ENCODE assay signal across 1 cellular context in genomic region chr4:127655590-127655989, GRCh38.
TF ChIP-seq lines count a peak whose summit lies in the region.

No MANE protein-coding gene starts in this region.

TF ChIP-seq in K562, 482 proteins besides CTCF, POLR2A, EP300 and RAD21:
- 0 out of 2 replicates have a peak, but pooled peaks have one; percentile 34 for TF ChIP-seq POLR2G (IDR thresholded peaks at IDR 0.05; ENCODE audit: low read depth, low read length)
- TF ChIP-seq FOXA3 (CRISPR knock-in tag; conservative IDR thresholded peaks at IDR 0.05 in 1 of 2, IDR thresholded peaks at IDR 0.05 in 1 of 2): peak in 1 of 2 experiments; percentile 38; a peak in 1 of 4 replicates
